Comparison of ENCODE assay signal across 11 cellular contexts in the genomic region with DNA sequence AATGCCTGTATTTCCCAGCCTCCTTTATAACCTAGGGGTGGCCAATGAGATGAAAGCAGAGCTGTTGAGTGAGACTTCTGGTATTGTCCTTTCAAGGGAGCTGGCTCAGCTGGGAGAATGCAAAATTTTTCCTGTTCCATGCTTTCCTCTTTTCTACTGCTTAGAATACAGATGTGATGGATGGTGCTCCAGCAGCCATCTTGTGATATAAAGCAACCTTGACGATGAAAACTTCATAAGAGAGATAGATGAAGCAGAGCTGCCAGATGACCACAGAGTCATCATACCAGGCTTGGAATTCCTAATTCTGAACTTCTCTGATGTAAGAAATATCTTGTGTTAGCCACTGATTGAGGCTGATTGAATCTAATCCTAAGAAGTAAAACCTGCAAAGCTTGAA. TPM values are rescaled to one million over a fixed set of nuclear protein-coding genes. Genes with fewer than 3 reads are reported as not detected.
"Had no signal": no experiment of that assay in that cellular context is flagged by ENCODE, and none has a peak within 500 bp of the region (broad histone marks: within the 10 kb centered on the region; RNA-seq: fewer than 3 reads in every experiment).

No MANE protein-coding gene starts in this region.

- H3K9me3 ChIP-seq: HAP-1 had no signal

- H3K4me3 Mint-ChIP-seq: GM23338, H9, HFFc6 had no signal

- ATAC-seq: GM23338, HCT116 had no signal

- H3K9ac ChIP-seq: GM23248 had no signal

- H3K27ac ChIP-seq: GM23248 had no signal

- H3K4me2 ChIP-seq: GM23338 had no signal

- H3K27ac Mint-ChIP-seq: GM23338, H9, HFFc6 had no signal

- H3K36me3 ChIP-seq: HAP-1 had no signal

- DNase-seq: GM23248, GOT3, H7, H9, HCEC 1CT, HFFc6 had no signal

- H3K4me3 ChIP-seq: GM23248, GM23338, HAP-1 had no signal

- H3K4me1 ChIP-seq: HAP-1 had no signal

- H2AFZ ChIP-seq: GM23248, GM23338 had no signal

- FAIRE-seq: H1, H54 had no signal

RNA-seq across cellular contexts. Expression of a gene that starts 11.9 kb away (rescaled TPM):
- polyA plus RNA-seq: GM23338 had no signal
